ENCODE assay signal across 17 cellular contexts in the genomic region with DNA sequence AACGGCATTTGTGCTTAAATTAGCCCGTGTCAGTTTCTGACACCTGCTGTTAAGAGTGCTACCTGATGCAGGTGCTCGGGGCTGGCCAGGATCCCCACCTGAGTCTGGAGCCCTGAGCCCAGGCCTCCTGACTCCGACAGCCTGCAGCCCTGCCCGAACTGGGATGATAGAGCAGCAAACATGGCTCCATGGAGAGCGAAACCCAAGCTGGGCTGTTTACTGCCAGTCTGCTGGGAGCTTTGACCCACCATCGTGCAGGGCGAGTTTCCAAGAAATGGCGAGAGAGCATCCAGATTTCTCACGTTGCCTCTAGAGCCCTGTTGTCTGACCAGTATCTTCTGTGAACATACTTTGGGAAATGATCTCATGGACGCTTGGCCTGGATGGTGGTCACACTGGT.
DNase-seq lines count a peak whose midpoint lies in the region; ATAC-seq and TF ChIP-seq lines count a peak whose summit lies in the region.
"Had no signal": no experiment of that assay in that cellular context is flagged by ENCODE, and none has a peak within 500 bp of the region (broad histone marks: within the 10 kb centered on the region; RNA-seq: fewer than 3 reads in every experiment).

No MANE protein-coding gene starts in this region.

- H3K4me1 Mint-ChIP-seq in endodermal cell = peaks cover 8% of the 10 kb centered on the region

- H2AFZ ChIP-seq in Loucy (ENCODE audit: low read length) = no peak overlapping the region
- H2AFZ ChIP-seq: PC-9 had no signal

- no peak for DNase-seq in endodermal cell
- no peak for DNase-seq in spleen
- no peak for DNase-seq in NCI-H2171 treated with DMSO at 0.1 percent for 48 hours (lab: John Stamatoyannopoulos, UW)
- no peak for DNase-seq in GDM1 (lab: John Stamatoyannopoulos, UW)
- DNase-seq in EL = no peak
- DNase-seq: COR-L47, DMS153, NCI-H187, NCI-H446 treated with DMSO at 0.1 percent for 48 hours, NCI-H748 treated with DMSO at 0.1 percent for 48 hours, PC-9 had no signal

- no peak for ATAC-seq in GM18870 (IDR thresholded peaks at IDR 0.05; ENCODE audit: unreplicated experiment)
- ATAC-seq: A549, HCT116 had no signal

- peaks cover under 1% of the 10 kb centered on the region for H3K9me3 Mint-ChIP-seq in endodermal cell

- H3K27me3 Mint-ChIP-seq in endodermal cell (ENCODE audit: insufficient read depth) = no peaks in the 10 kb centered on the region

- peaks cover 32 to 64% (median 56%) of the 10 kb centered on the region in 10 experiments for H3K4me1 ChIP-seq in BLaER1 treated with 17β-estradiol and CSF1 and Interleukin-3, amounts not matched to agents 10 nM and 100 nM
- H3K4me1 ChIP-seq in Loucy (ENCODE audit: insufficient read depth, low read length, poor library complexity, severe bottlenecking) (peaks cover 11% of the 10 kb centered on the region), endodermal cell (ENCODE audit: control insufficient read depth, insufficient read depth, low read length) (peaks cover 9% of the 10 kb centered on the region), spleen (peaks cover 5 to 26% (median 16%) of the 10 kb centered on the region in 6 donors)
- H3K4me1 ChIP-seq: A549 had no signal

- no peaks in the 10 kb centered on the region for H3K9me2 ChIP-seq in Loucy (replicated peaks; ENCODE audit: low read depth, low read length)

- peak overlapping the region; percentile 89 to 98 (median 94) for H3K4me2 ChIP-seq in BLaER1 treated with 17β-estradiol and CSF1 and Interleukin-3, amounts not matched to agents 10 nM and 100 nM
- peak overlapping the region; percentile 50 for H3K4me2 ChIP-seq in Loucy (ENCODE audit: low read depth, low read length, poor library complexity, severe bottlenecking)
- H3K4me2 ChIP-seq: A549 had no signal

- 92 to 96% methylated on average over 11 of the region's 11 CpGs for WGBS in endodermal cell (ENCODE audit: insufficient coverage in 1 of 2, insufficient read length in 1 of 2), 2 experiments
- WGBS in spleen, 5 donors = 61 to 72% (median 68%) methylated on average over 11 of the region's 11 CpGs

- peaks cover 17 to 40% (median 27%) of the 10 kb centered on the region in 11 experiments; a peak in 21 of 22 replicates for H3K36me3 ChIP-seq in BLaER1 treated with 17β-estradiol and CSF1 and Interleukin-3, amounts not matched to agents 10 nM and 100 nM
- no peaks in the 10 kb centered on the region for H3K36me3 ChIP-seq in Loucy (ENCODE audit: insufficient read depth, low read length)
- H3K36me3 ChIP-seq in endodermal cell (ENCODE audit: control insufficient read depth, insufficient read depth, low read length) = no peaks in the 10 kb centered on the region
- peaks cover 0 to 27% (median 9%) of the 10 kb centered on the region in 6 donors for H3K36me3 ChIP-seq in spleen
- H3K36me3 ChIP-seq: SJSA1 had no signal

- H3K9ac ChIP-seq in BLaER1 treated with 17β-estradiol and CSF1 and Interleukin-3, amounts not matched to agents 10 nM and 100 nM = peak overlapping the region in 10 of 11 experiments; percentile 49 to 79 (median 67); a peak in 19 of 22 replicates
- H3K9ac ChIP-seq in Loucy (ENCODE audit: low read depth, low read length, poor library complexity, severe bottlenecking) = no peak overlapping the region
- H3K9ac ChIP-seq in endodermal cell (ENCODE audit: extremely low read depth, low read length, poor library complexity, severe bottlenecking) = no peak overlapping the region

- H3K9me3 ChIP-seq in BLaER1 treated with 17β-estradiol and CSF1 and Interleukin-3, amounts not matched to agents 10 nM and 100 nM (replicated peaks in 1 of 11) = peaks cover 2 to 27% (median 17%) of the 10 kb centered on the region in 11 experiments; a peak in 17 of 22 replicates
- H3K9me3 ChIP-seq in Loucy (ENCODE audit: insufficient read depth, low read depth, low read length) = no peaks in the 10 kb centered on the region
- H3K9me3 ChIP-seq in endodermal cell (ENCODE audit: control insufficient read depth, low read length) = no peaks in the 10 kb centered on the region
- peaks cover 0 to 5% (median 0%) of the 10 kb centered on the region in 8 donors for H3K9me3 ChIP-seq in spleen
- H3K9me3 ChIP-seq: A549 had no signal

- H3K36me3 Mint-ChIP-seq in endodermal cell (ENCODE audit: low read depth) = peaks cover 23% of the 10 kb centered on the region

- peak overlapping the region in 10 of 11 experiments; percentile 63 to 92 (median 85); a peak in 20 of 22 replicates for H3K27ac ChIP-seq in BLaER1 treated with 17β-estradiol and CSF1 and Interleukin-3, amounts not matched to agents 10 nM and 100 nM
- H3K27ac ChIP-seq in endodermal cell (ENCODE audit: low read depth, low read length) (no peak overlapping the region), spleen (peak overlapping the region in 6 of 8 donors; percentile 14 to 45 (median 40))
- H3K27ac ChIP-seq: A549, SJSA1 had no signal

- no peak for TF ChIP-seq POLR2A in spleen (IDR thresholded peaks at IDR 0.05)

- peaks cover 4% of the 10 kb centered on the region; the same call in 1 of the 2 replicates for H3K79me2 ChIP-seq in Loucy (ENCODE audit: insufficient read depth, low read length)

- H3K27ac Mint-ChIP-seq in endodermal cell = peak overlapping the region; percentile 69

- H3F3A ChIP-seq in Loucy (ENCODE audit: low read depth) = no peaks in the 10 kb centered on the region

- TF ChIP-seq CTCF in Loucy (conservative IDR thresholded peaks at IDR 0.05; ENCODE audit: low read length) (no peak), endodermal cell (conservative IDR thresholded peaks at IDR 0.05) (no peak), spleen (IDR thresholded peaks at IDR 0.05 in 8 of 11, conservative IDR thresholded peaks at IDR 0.05 in 3 of 11) (no peak)

- intact Hi-C loops in spleen (cut with DNase I; ENCODE audit: low total_unique reads) = no loop called here

- peak overlapping the region in 8 of 10 experiments; percentile 45 to 57 (median 52); a peak in 15 of 20 replicates for H3K4me3 ChIP-seq in BLaER1 treated with 17β-estradiol and CSF1 and Interleukin-3, amounts not matched to agents 10 nM and 100 nM
- H3K4me3 ChIP-seq in Loucy (ENCODE audit: low read length, poor library complexity, severe bottlenecking) = no peak overlapping the region
- H3K4me3 ChIP-seq in endodermal cell (ENCODE audit: low read length) = no peak overlapping the region
- no peak overlapping the region for H3K4me3 ChIP-seq in spleen
- H3K4me3 ChIP-seq: A549, PC-9, SJSA1 had no signal

- peaks cover 0 to 21% (median 0%) of the 10 kb centered on the region in 11 experiments; a peak in 6 of 22 replicates for H4K20me1 ChIP-seq in BLaER1 treated with 17β-estradiol and CSF1 and Interleukin-3, amounts not matched to agents 10 nM and 100 nM
- peaks cover 9% of the 10 kb centered on the region for H4K20me1 ChIP-seq in Loucy (ENCODE audit: insufficient read depth, low read length, poor library complexity, severe bottlenecking)

- no peak overlapping the region for H3K4me3 Mint-ChIP-seq in endodermal cell

- H3K27me3 ChIP-seq in BLaER1 treated with 17β-estradiol and CSF1 and Interleukin-3, amounts not matched to agents 10 nM and 100 nM = no peaks in the 10 kb centered on the region
- H3K27me3 ChIP-seq in Loucy (ENCODE audit: insufficient read depth, low read length, poor library complexity, severe bottlenecking) (no peaks in the 10 kb centered on the region), endodermal cell (ENCODE audit: control insufficient read depth, insufficient read depth, low read length, poor library complexity, severe bottlenecking) (no peaks in the 10 kb centered on the region), spleen (replicated peaks in 1 of 7) (no peaks in the 10 kb centered on the region)
- H3K27me3 ChIP-seq: SJSA1 had no signal

Comparison
In these comparisons a context has a peak if more than half of its experiments do, and no peak if none do; other contexts are left out.
1. H3K4me3 ChIP-seq: peak in BLaER1 treated with 17β-estradiol and CSF1 and Interleukin-3, amounts not matched to agents 10 nM and 100 nM (8 of 10); none in Loucy (single experiment), endodermal cell (single experiment) and spleen (0 of 8).
2. H3K9ac ChIP-seq: peak in BLaER1 treated with 17β-estradiol and CSF1 and Interleukin-3, amounts not matched to agents 10 nM and 100 nM (10 of 11); none in Loucy (single experiment) and endodermal cell (single experiment).